In the genomic region with DNA sequence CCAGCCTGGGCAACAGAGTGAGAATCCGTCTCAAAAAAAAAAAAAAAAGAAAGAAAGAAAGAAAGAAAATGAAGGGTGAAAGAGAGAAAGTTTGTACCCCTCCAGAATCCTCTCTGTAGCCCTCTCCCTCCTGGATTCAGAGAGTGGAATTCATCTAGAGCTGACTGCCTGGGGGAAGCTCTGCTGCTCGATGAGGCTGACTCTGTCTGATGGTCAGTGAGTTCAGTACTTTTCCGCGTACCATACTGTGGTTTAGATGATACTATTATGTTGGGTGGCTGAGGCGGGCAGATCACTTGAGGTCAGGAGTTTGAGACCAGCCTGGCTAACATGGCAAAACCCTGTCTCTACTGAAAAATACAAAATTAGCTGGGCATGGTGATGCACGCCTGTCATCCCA, we compare ENCODE assay signal across 16 cellular contexts.
"Had no signal": no experiment of that assay in that cellular context is flagged by ENCODE, and none has a peak within 500 bp of the region (broad histone marks: within the 10 kb centered on the region; RNA-seq: fewer than 3 reads in every experiment).

No MANE protein-coding gene starts in this region.

- H3K9me3 ChIP-seq: esophagus squamous epithelium, neutrophil, right atrium auricular region, suprapubic skin, thyroid gland had no signal

- H3K9me3 Mint-ChIP-seq: dendritic cell treated with granulocyte-macrophage colony-stimulating factor and Interleukin-4, amounts not matched to agents 40 ng/mL and 50 ng/mL, for 4 days; immature natural killer cell; naive thymus-derived CD4-positive, alpha-beta T cell had no signal

- H3K27ac Mint-ChIP-seq: dendritic cell treated with granulocyte-macrophage colony-stimulating factor and Interleukin-4, amounts not matched to agents 40 ng/mL and 50 ng/mL, for 4 days; immature natural killer cell; type B pancreatic cell had no signal

- H3K36me3 ChIP-seq: thyroid gland had no signal

- H3K4me3 ChIP-seq: esophagus squamous epithelium, lung, right atrium auricular region, suprapubic skin, thyroid gland had no signal

- H3K27ac ChIP-seq: neutrophil, right atrium auricular region, suprapubic skin, thyroid gland had no signal

- H3K27me3 ChIP-seq: esophagus squamous epithelium, neutrophil, right atrium auricular region, suprapubic skin, thyroid gland had no signal

- DNase-seq: esophagus squamous epithelium; foreskin fibroblast; immature natural killer cell; left cardiac atrium; left ventricle myocardium superior; naive thymus-derived CD4-positive, alpha-beta T cell; small intestine; stimulated activated CD4-positive, alpha-beta T cell treated with anti-CD3 and anti-CD28 coated beads, Interleukin-12 subunit alpha, Interleukin-12 subunit beta, amount 100 ng/mL, for 4 hours; stimulated activated naive CD4-positive, alpha-beta T cell treated with Interleukin-2 at 50 U/mL for 16 hours; thyroid gland had no signal

- ATAC-seq: left cardiac atrium; left ventricle myocardium superior; naive thymus-derived CD4-positive, alpha-beta T cell had no signal
